Comparison of ENCODE assay signal across 19 cellular contexts in the genomic region with DNA sequence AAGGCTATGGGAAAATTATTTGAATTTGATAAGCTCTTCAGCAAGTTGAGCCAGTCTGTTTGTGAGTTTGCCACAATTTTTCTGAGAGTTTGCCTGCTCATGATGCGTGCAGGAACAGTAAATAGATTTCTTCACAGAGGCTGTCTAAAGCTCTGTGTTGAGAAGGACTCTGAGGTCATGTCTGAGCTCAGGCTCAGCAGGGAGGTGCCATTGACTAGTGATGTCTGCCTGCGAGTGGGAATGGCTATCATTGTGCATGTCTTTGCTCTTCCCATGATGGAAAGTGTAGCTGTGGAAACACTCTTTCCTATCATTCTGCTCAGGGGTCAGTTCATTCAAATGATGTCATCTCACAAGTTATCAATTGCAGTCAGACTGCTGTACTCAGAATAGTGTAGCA.
DNase-seq lines count a peak whose midpoint lies in the region; TF ChIP-seq lines count a peak whose summit lies in the region.
"Had no signal": no experiment of that assay in that cellular context is flagged by ENCODE, and none has a peak within 500 bp of the region (broad histone marks: within the 10 kb centered on the region; RNA-seq: fewer than 3 reads in every experiment).

No MANE protein-coding gene starts in this region.

- intact Hi-C loops in transverse colon (cut with DNase I; ENCODE audit: low total_unique reads), result no loop called here
- intact Hi-C loops in activated naive CD4-positive, alpha-beta T cell treated with anti-CD3 and anti-CD28 coated beads for 36 hours (cut with micrococcal nuclease), result no loop called here

- H3K36me3 ChIP-seq in HEK293 (ENCODE audit: control insufficient read depth in 2 of 2, insufficient read depth in 1 of 2, low read length in 2 of 2) (no peaks in the 10 kb centered on the region), transverse colon (no peaks in the 10 kb centered on the region)

- POLR2A ChIA-PET in HEK293 (lab: Yijun Ruan, JAX), result interaction anchor here (0.5 to 0.6 kb wide), 2 partner anchors 311 to 371 kb away, joined by 3 to 5 read pairs; no protein-coding TSS in a partner anchor

- no peak for TF ChIP-seq CTCF in HEK293 (tag by site-specific recombination; IDR thresholded peaks at IDR 0.05)
- no peak for TF ChIP-seq CTCF in VCaP (conservative IDR thresholded peaks at IDR 0.05)
- no peak for TF ChIP-seq CTCF in choroid plexus epithelial cell (conservative IDR thresholded peaks at IDR 0.05; ENCODE audit: low read depth, low read length)
- no peak for TF ChIP-seq CTCF in transverse colon (IDR thresholded peaks at IDR 0.05)

- H3K27ac Mint-ChIP-seq in activated naive CD4-positive, alpha-beta T cell treated with anti-CD3 and anti-CD28 coated beads for 36 hours, result no peak overlapping the region
- H3K27ac Mint-ChIP-seq: CD4-positive, alpha-beta T cell; H9 had no signal

- no peak for TF ChIP-seq POLR2A in transverse colon (IDR thresholded peaks at IDR 0.05)

- no peak overlapping the region for H3K4me3 Mint-ChIP-seq in activated naive CD4-positive, alpha-beta T cell treated with anti-CD3 and anti-CD28 coated beads for 36 hours
- H3K4me3 Mint-ChIP-seq: CD4-positive, alpha-beta T cell; H9 had no signal

- H3K9me3 ChIP-seq in HEK293 (ENCODE audit: control insufficient read depth, insufficient read depth, low read depth, low read length) (no peaks in the 10 kb centered on the region), transverse colon (peaks cover 0 to 4% of the 10 kb centered on the region in 2 donors)
- H3K9me3 ChIP-seq: Caco-2 had no signal

- H3K4me1 Mint-ChIP-seq in activated naive CD4-positive, alpha-beta T cell treated with anti-CD3 and anti-CD28 coated beads for 36 hours (ENCODE audit: low read depth), result no peaks in the 10 kb centered on the region

- H3K9me3 Mint-ChIP-seq in activated naive CD4-positive, alpha-beta T cell treated with anti-CD3 and anti-CD28 coated beads for 36 hours, result peaks cover 17% of the 10 kb centered on the region

- DNase-seq in DMS 273 (lab: John Stamatoyannopoulos, UW; ENCODE audit: unreplicated experiment) (peak; percentile 8), DMS 273 treated with DMSO at 0.1 percent for 48 hours (lab: John Stamatoyannopoulos, UW) (no peak), choroid plexus epithelial cell (ENCODE audit: low read depth) (peak; percentile 17), transverse colon (no peak)
- no peak for DNase-seq in activated naive CD4-positive, alpha-beta T cell treated with anti-CD3 and anti-CD28 coated beads for 36 hours
- DNase-seq in activated CD4-positive, alpha-beta T cell treated with anti-CD3 and anti-CD28 coated beads, Interleukin-2, amount 50 U/mL, for 1 hour, result no peak
- DNase-seq: AML-193; Caco-2; CD4-positive, alpha-beta T cell; GOT3; H9; IMR-90; KBM-7 had no signal

- no peak for TF ChIP-seq EP300 in transverse colon (IDR thresholded peaks at IDR 0.05; ENCODE audit: low read depth)

- in situ Hi-C loops in transverse colon (cut with MboI; ENCODE audit: low pct_ligation_motif_present in 1 of 4, low pct_unique_long_range_greater_than_20kb in 1 of 4, low sequenced_read_pairs in 3 of 4), result no loop called here

- CTCF ChIA-PET in HEK293 (lab: Yijun Ruan, JAX), result no interaction called here
- CTCF ChIA-PET in activated naive CD4-positive, alpha-beta T cell treated with anti-CD3 and anti-CD28 coated beads for 36 hours (lab: Charles Lee), result interaction anchor here (0.5 kb wide), 1 partner anchor 1508 kb away, joined by 3 read pairs; no protein-coding TSS in a partner anchor

- H3K36me3 Mint-ChIP-seq in activated naive CD4-positive, alpha-beta T cell treated with anti-CD3 and anti-CD28 coated beads for 36 hours (ENCODE audit: low read depth), result no peaks in the 10 kb centered on the region

- H3K27me3 ChIP-seq in transverse colon, result no peaks in the 10 kb centered on the region

- H3K4me1 ChIP-seq in HEK293 (ENCODE audit: control insufficient read depth, insufficient read depth, low read length), result peaks cover 9% of the 10 kb centered on the region
- no peaks in the 10 kb centered on the region for H3K4me1 ChIP-seq in transverse colon
- H3K4me1 ChIP-seq: A549, Caco-2 had no signal

- 65 to 88% methylated on average over 1 to 2 of the region's 2 CpGs for WGBS in transverse colon (ENCODE audit: low coverage in 1 of 2), 2 donors

- H3K27ac ChIP-seq in HEK293 (ENCODE audit: extremely low read depth, low read depth, low read length) (no peak overlapping the region), VCaP (peak overlapping the region; percentile 66), transverse colon (no peak overlapping the region)
- H3K27ac ChIP-seq: 22Rv1, A549, C4-2B, HL-60 had no signal

- H3K4me3 ChIP-seq in HEK293 (ENCODE audit: low read depth, low read length) (no peak overlapping the region), choroid plexus epithelial cell (ENCODE audit: low read depth, low read length) (no peak overlapping the region), transverse colon (no peak overlapping the region)
- H3K4me3 ChIP-seq: A549 had no signal

- no peaks in the 10 kb centered on the region for H3K27me3 Mint-ChIP-seq in activated naive CD4-positive, alpha-beta T cell treated with anti-CD3 and anti-CD28 coated beads for 36 hours (ENCODE audit: low read depth)
- H3K27me3 Mint-ChIP-seq: CD4-positive, alpha-beta T cell had no signal

TF ChIP-seq in HEK293, 187 proteins besides CTCF, POLR2A, EP300 and RAD21:
- TF ChIP-seq ZNF837 (tag by site-specific recombination; IDR thresholded peaks at IDR 0.05), result no peak
- no peak for TF ChIP-seq ZFHX2 (tag by site-specific recombination; conservative IDR thresholded peaks at IDR 0.05)
- TF ChIP-seq ZNF629 (tag by site-specific recombination; IDR thresholded peaks at IDR 0.05), result peak; percentile 40; the same call in 1 of the 2 replicates
- no peak for TF ChIP-seq ZNF776 (tag by site-specific recombination; IDR thresholded peaks at IDR 0.05; ENCODE audit: borderline replicate concordance)
- no peak for TF ChIP-seq ZNF426 (tag by site-specific recombination; IDR thresholded peaks at IDR 0.05)
- TF ChIP-seq ZSCAN16 (tag by site-specific recombination; IDR thresholded peaks at IDR 0.05), result no peak
- no peak for TF ChIP-seq ZNF335 (tag by site-specific recombination; conservative IDR thresholded peaks at IDR 0.05)
- TF ChIP-seq ZNF707 (tag by site-specific recombination; IDR thresholded peaks at IDR 0.05), result no peak
- peak; percentile 74 for TF ChIP-seq ATF2 (tag by site-specific recombination; IDR thresholded peaks at IDR 0.05; ENCODE audit: low read depth)
- peak; percentile 71 for TF ChIP-seq SETDB1 (IDR thresholded peaks at IDR 0.05; ENCODE audit: insufficient read length, low read length)
- peak; percentile 72 for TF ChIP-seq ZBTB17 (tag by site-specific recombination; IDR thresholded peaks at IDR 0.05)
- TF ChIP-seq ZNF140 (tag by site-specific recombination; IDR thresholded peaks at IDR 0.05), result no peak
- no peak for TF ChIP-seq TSHZ1 (tag by site-specific recombination; IDR thresholded peaks at IDR 0.05; ENCODE audit: borderline replicate concordance)
- no peak for TF ChIP-seq ZNF112 (tag by site-specific recombination; IDR thresholded peaks at IDR 0.05)
- no peak for TF ChIP-seq ZNF132 (tag by site-specific recombination; IDR thresholded peaks at IDR 0.05; ENCODE audit: borderline replicate concordance)

Comparison
In these comparisons a context has a peak if more than half of its experiments do, and no peak if none do; other contexts are left out.
1. DNase-seq: peak in DMS 273 (single experiment) and choroid plexus epithelial cell (single experiment); none in DMS 273 treated with DMSO at 0.1 percent for 48 hours (single experiment), transverse colon (single experiment), activated naive CD4-positive, alpha-beta T cell treated with anti-CD3 and anti-CD28 coated beads for 36 hours (single experiment) and activated CD4-positive, alpha-beta T cell treated with anti-CD3 and anti-CD28 coated beads, Interleukin-2, amount 50 U/mL, for 1 hour (single experiment).